ENCODE assay signal across 13 cellular contexts in genomic region chr3:159532577-159532976, GRCh38.
"Had no signal": no experiment of that assay in that cellular context is flagged by ENCODE, and none has a peak within 500 bp of the region (broad histone marks: within the 10 kb centered on the region; RNA-seq: fewer than 3 reads in every experiment).

No MANE protein-coding gene starts in this region.

- H3K36me3 ChIP-seq: ovary, suprapubic skin, upper lobe of right lung had no signal

- DNase-seq: activated CD4-positive, alpha-beta T cell treated with anti-CD3 and anti-CD28 coated beads for 48 hours; activated CD8-positive, alpha-beta memory T cell treated with anti-CD3 and anti-CD28 coated beads, Interleukin-2, amount 50 U/mL, for 48 hours; activated CD8-positive, alpha-beta T cell treated with anti-CD3 and anti-CD28 coated beads, Interleukin-2, amount 10 ng/mL, durations not matched to agents 7 days and 5 days; activated naive CD4-positive, alpha-beta T cell treated with Interleukin-2 at 50 U/mL for 16 hours; activated naive CD8-positive, alpha-beta T cell treated with anti-CD3 and anti-CD28 coated beads, Interleukin-2, amount 50 U/mL, for 24 hours; effector CD4-positive, alpha-beta T cell; kidney; ovary; stimulated activated CD4-positive, alpha-beta T cell treated with anti-CD3 and anti-CD28 coated beads, Interleukin-2, amount 100 ng/mL, for 48 hours; stimulated activated naive CD4-positive, alpha-beta T cell treated with Interleukin-2 at 50 U/mL for 16 hours; upper lobe of right lung had no signal

- H3K27ac ChIP-seq: coronary artery, ovary, suprapubic skin, upper lobe of right lung had no signal

- H3K9me3 ChIP-seq: ovary, suprapubic skin, upper lobe of right lung had no signal

- H3K4me1 ChIP-seq: suprapubic skin, upper lobe of right lung had no signal

- H3K27me3 ChIP-seq: ovary, suprapubic skin, upper lobe of right lung had no signal

- H3K4me3 ChIP-seq: coronary artery, ovary, suprapubic skin, upper lobe of right lung had no signal
